ENCODE assay signal across 1 cellular context in the genomic region with DNA sequence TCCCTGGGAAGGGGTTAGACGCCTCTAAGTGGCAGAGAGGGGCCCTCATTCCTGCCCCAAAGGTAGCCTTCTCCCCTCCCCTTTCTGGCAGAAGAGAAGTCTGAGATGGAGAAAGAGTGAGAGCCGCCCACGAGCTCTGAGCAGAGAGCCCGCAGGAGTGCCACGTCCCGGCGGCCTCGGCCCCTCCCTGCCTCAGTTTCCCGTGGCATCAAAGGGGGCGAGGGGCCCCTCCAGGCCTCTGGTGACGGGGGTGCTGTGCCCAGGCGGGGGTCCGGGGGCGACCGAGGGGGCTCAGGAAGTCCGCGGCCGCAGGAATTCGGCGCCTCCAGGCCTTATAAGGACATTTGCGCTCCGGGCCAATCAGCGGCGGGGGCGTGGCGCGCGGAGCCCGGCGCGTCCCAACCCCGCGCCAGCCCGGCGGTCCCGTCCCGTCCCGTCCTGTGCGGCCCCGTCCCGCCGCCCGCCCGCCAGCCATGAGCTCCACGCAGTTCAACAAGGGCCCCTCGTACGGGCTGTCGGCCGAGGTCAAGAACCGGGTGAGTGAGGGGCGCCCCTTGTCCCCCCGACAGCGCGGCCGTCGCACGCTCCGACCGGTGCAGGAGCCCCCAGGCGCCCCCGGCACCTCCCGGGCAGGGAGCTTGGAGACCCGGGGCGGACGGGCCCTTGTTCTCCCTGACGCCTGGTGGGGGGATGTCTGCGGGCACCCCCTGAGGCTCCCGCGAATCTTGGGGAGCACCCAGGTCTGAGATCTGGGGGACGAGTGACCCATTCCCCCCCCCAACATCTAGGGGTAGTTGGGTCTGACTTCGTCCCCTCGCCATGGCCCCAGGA.
TF ChIP-seq lines count a peak whose summit lies in the region.

A gene (plus strand): TSS at position 420 of the 831 bp plus-strand sequence. CDS start 54 bp downstream, at position 474.

TF ChIP-seq in HepG2, 621 proteins besides CTCF, POLR2A, EP300 and RAD21 (continued from another document and continues in another):
- TF ChIP-seq ZNF234 (CRISPR knock-in tag; conservative IDR thresholded peaks at IDR 0.05) (no peak), ETV5 (CRISPR knock-in tag; IDR thresholded peaks at IDR 0.05; ENCODE audit: borderline replicate concordance) (peak; percentile 21; the same call in 1 of the 2 replicates), ATM (IDR thresholded peaks at IDR 0.05; ENCODE audit: borderline replicate concordance) (no peak), MTF2 (CRISPR knock-in tag; IDR thresholded peaks at IDR 0.05; ENCODE audit: borderline replicate concordance) (no peak), SALL2 (CRISPR knock-in tag; IDR thresholded peaks at IDR 0.05) (0 out of 2 replicates have a peak, but pooled peaks have one; percentile 33), BORCS8-MEF2B (CRISPR knock-in tag; IDR thresholded peaks at IDR 0.05) (no peak), PHB2 (IDR thresholded peaks at IDR 0.05; ENCODE audit: partially characterized antibody) (no peak), ZNF451 (CRISPR knock-in tag; IDR thresholded peaks at IDR 0.05) (no peak), ZNF282 (IDR thresholded peaks at IDR 0.05; ENCODE audit: partially characterized antibody) (no peak), LCORL (IDR thresholded peaks at IDR 0.05) (no peak), LCORL (CRISPR knock-in tag; IDR thresholded peaks at IDR 0.05) (no peak), ZNF782 (CRISPR knock-in tag; IDR thresholded peaks at IDR 0.05; ENCODE audit: borderline replicate concordance) (peak; percentile 9; the same call in 1 of the 2 replicates), ZNF501 (CRISPR knock-in tag; IDR thresholded peaks at IDR 0.05) (0 out of 2 replicates have a peak, but pooled peaks have one; percentile 52), HNRNPLL (IDR thresholded peaks at IDR 0.05; ENCODE audit: low read depth, low read length, poor library complexity, severe bottlenecking) (peak; percentile 51), SNAI1 (CRISPR knock-in tag; IDR thresholded peaks at IDR 0.05; ENCODE audit: borderline replicate concordance) (0 out of 2 replicates have a peak, but pooled peaks have one; percentile 29), ZMYM3 (CRISPR knock-in tag; IDR thresholded peaks at IDR 0.05) (no peak), TP53 (CRISPR knock-in tag; conservative IDR thresholded peaks at IDR 0.05) (no peak), TAF15 (IDR thresholded peaks at IDR 0.05; ENCODE audit: low read depth, low read length, poor library complexity, severe bottlenecking) (no peak), FOXO1 (CRISPR knock-in tag; IDR thresholded peaks at IDR 0.05) (no peak), TOPORS (CRISPR knock-in tag; IDR thresholded peaks at IDR 0.05) (0 out of 2 replicates have a peak, but pooled peaks have one; percentile 65), GATAD2A (CRISPR knock-in tag; IDR thresholded peaks at IDR 0.05) (no peak; the same call in 1 of the 2 replicates), JUN (CRISPR knock-in tag; IDR thresholded peaks at IDR 0.05) (no peak), HIVEP1 (CRISPR knock-in tag; IDR thresholded peaks at IDR 0.05) (peak; percentile 32; the same call in 1 of the 2 replicates), SMAD9 (CRISPR knock-in tag; IDR thresholded peaks at IDR 0.05) (no peak)
- TF ChIP-seq, protein P1, sequence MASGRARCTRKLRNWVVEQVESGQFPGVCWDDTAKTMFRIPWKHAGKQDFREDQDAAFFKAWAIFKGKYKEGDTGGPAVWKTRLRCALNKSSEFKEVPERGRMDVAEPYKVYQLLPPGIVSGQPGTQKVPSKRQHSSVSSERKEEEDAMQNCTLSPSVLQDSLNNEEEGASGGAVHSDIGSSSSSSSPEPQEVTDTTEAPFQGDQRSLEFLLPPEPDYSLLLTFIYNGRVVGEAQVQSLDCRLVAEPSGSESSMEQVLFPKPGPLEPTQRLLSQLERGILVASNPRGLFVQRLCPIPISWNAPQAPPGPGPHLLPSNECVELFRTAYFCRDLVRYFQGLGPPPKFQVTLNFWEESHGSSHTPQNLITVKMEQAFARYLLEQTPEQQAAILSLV (CRISPR knock-in tag; IDR thresholded peaks at IDR 0.05; ENCODE audit: borderline replicate concordance), result no peak
- TF ChIP-seq, protein P2, sequence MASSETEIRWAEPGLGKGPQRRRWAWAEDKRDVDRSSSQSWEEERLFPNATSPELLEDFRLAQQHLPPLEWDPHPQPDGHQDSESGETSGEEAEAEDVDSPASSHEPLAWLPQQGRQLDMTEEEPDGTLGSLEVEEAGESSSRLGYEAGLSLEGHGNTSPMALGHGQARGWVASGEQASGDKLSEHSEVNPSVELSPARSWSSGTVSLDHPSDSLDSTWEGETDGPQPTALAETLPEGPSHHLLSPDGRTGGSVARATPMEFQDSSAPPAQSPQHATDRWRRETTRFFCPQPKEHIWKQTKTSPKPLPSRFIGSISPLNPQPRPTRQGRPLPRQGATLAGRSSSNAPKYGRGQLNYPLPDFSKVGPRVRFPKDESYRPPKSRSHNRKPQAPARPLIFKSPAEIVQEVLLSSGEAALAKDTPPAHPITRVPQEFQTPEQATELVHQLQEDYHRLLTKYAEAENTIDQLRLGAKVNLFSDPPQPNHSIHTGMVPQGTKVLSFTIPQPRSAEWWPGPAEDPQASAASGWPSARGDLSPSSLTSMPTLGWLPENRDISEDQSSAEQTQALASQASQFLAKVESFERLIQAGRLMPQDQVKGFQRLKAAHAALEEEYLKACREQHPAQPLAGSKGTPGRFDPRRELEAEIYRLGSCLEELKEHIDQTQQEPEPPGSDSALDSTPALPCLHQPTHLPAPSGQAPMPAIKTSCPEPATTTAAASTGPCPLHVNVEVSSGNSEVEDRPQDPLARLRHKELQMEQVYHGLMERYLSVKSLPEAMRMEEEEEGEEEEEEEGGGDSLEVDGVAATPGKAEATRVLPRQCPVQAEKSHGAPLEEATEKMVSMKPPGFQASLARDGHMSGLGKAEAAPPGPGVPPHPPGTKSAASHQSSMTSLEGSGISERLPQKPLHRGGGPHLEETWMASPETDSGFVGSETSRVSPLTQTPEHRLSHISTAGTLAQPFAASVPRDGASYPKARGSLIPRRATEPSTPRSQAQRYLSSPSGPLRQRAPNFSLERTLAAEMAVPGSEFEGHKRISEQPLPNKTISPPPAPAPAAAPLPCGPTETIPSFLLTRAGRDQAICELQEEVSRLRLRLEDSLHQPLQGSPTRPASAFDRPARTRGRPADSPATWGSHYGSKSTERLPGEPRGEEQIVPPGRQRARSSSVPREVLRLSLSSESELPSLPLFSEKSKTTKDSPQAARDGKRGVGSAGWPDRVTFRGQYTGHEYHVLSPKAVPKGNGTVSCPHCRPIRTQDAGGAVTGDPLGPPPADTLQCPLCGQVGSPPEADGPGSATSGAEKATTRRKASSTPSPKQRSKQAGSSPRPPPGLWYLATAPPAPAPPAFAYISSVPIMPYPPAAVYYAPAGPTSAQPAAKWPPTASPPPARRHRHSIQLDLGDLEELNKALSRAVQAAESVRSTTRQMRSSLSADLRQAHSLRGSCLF (CRISPR knock-in tag; IDR thresholded peaks at IDR 0.05; ENCODE audit: borderline replicate concordance), result no peak
- TF ChIP-seq, protein P3, sequence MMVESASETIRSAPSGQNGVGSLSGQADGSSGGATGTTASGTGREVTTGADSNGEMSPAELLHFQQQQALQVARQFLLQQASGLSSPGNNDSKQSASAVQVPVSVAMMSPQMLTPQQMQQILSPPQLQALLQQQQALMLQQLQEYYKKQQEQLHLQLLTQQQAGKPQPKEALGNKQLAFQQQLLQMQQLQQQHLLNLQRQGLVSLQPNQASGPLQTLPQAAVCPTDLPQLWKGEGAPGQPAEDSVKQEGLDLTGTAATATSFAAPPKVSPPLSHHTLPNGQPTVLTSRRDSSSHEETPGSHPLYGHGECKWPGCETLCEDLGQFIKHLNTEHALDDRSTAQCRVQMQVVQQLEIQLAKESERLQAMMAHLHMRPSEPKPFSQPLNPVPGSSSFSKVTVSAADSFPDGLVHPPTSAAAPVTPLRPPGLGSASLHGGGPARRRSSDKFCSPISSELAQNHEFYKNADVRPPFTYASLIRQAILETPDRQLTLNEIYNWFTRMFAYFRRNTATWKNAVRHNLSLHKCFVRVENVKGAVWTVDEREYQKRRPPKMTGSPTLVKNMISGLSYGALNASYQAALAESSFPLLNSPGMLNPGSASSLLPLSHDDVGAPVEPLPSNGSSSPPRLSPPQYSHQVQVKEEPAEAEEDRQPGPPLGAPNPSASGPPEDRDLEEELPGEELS (CRISPR knock-in tag; IDR thresholded peaks at IDR 0.05), result no peak
- TF ChIP-seq, protein P4, sequence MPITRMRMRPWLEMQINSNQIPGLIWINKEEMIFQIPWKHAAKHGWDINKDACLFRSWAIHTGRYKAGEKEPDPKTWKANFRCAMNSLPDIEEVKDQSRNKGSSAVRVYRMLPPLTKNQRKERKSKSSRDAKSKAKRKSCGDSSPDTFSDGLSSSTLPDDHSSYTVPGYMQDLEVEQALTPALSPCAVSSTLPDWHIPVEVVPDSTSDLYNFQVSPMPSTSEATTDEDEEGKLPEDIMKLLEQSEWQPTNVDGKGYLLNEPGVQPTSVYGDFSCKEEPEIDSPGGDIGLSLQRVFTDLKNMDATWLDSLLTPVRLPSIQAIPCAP (CRISPR knock-in tag; IDR thresholded peaks at IDR 0.05; ENCODE audit: low read depth), result no peak
- TF ChIP-seq, protein P5, sequence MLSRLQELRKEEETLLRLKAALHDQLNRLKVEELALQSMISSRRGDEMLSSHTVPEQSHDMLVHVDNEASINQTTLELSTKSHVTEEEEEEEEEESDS (CRISPR knock-in tag; IDR thresholded peaks at IDR 0.05; ENCODE audit: borderline replicate concordance), result no peak
- TF ChIP-seq, protein P6, sequence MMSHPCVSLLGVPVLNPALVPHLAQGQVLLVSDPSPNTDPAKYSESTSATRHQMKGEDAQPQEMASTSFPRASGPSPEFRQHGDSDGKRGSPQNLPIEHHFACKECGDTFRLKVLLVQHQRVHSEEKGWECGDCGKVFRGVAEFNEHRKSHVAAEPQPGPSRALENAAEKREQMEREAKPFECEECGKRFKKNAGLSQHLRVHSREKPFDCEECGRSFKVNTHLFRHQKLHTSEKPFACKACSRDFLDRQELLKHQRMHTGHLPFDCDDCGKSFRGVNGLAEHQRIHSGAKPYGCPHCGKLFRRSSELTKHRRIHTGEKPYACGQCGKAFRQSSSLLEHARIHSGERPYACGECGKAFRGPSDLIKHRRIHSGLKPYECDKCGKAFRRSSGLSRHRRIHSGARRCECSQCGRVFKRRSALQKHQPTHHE (CRISPR knock-in tag; IDR thresholded peaks at IDR 0.05; ENCODE audit: borderline replicate concordance), result peak; percentile 79; the same call in 1 of the 2 replicates
- TF ChIP-seq, protein P7, sequence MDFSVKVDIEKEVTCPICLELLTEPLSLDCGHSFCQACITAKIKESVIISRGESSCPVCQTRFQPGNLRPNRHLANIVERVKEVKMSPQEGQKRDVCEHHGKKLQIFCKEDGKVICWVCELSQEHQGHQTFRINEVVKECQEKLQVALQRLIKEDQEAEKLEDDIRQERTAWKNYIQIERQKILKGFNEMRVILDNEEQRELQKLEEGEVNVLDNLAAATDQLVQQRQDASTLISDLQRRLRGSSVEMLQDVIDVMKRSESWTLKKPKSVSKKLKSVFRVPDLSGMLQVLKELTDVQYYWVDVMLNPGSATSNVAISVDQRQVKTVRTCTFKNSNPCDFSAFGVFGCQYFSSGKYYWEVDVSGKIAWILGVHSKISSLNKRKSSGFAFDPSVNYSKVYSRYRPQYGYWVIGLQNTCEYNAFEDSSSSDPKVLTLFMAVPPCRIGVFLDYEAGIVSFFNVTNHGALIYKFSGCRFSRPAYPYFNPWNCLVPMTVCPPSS (IDR thresholded peaks at IDR 0.05), result no peak
- TF ChIP-seq, protein P8, sequence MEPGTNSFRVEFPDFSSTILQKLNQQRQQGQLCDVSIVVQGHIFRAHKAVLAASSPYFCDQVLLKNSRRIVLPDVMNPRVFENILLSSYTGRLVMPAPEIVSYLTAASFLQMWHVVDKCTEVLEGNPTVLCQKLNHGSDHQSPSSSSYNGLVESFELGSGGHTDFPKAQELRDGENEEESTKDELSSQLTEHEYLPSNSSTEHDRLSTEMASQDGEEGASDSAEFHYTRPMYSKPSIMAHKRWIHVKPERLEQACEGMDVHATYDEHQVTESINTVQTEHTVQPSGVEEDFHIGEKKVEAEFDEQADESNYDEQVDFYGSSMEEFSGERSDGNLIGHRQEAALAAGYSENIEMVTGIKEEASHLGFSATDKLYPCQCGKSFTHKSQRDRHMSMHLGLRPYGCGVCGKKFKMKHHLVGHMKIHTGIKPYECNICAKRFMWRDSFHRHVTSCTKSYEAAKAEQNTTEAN (CRISPR knock-in tag; conservative IDR thresholded peaks at IDR 0.05), result no peak
- TF ChIP-seq, protein P9, sequence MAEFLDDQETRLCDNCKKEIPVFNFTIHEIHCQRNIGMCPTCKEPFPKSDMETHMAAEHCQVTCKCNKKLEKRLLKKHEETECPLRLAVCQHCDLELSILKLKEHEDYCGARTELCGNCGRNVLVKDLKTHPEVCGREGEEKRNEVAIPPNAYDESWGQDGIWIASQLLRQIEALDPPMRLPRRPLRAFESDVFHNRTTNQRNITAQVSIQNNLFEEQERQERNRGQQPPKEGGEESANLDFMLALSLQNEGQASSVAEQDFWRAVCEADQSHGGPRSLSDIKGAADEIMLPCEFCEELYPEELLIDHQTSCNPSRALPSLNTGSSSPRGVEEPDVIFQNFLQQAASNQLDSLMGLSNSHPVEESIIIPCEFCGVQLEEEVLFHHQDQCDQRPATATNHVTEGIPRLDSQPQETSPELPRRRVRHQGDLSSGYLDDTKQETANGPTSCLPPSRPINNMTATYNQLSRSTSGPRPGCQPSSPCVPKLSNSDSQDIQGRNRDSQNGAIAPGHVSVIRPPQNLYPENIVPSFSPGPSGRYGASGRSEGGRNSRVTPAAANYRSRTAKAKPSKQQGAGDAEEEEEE (CRISPR knock-in tag; IDR thresholded peaks at IDR 0.05; ENCODE audit: borderline replicate concordance), result no peak
- TF ChIP-seq, protein P10, sequence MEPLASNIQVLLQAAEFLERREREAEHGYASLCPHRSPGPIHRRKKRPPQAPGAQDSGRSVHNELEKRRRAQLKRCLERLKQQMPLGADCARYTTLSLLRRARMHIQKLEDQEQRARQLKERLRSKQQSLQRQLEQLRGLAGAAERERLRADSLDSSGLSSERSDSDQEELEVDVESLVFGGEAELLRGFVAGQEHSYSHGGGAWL (CRISPR knock-in tag; IDR thresholded peaks at IDR 0.05), result peak; percentile 51
- TF ChIP-seq, protein P11, sequence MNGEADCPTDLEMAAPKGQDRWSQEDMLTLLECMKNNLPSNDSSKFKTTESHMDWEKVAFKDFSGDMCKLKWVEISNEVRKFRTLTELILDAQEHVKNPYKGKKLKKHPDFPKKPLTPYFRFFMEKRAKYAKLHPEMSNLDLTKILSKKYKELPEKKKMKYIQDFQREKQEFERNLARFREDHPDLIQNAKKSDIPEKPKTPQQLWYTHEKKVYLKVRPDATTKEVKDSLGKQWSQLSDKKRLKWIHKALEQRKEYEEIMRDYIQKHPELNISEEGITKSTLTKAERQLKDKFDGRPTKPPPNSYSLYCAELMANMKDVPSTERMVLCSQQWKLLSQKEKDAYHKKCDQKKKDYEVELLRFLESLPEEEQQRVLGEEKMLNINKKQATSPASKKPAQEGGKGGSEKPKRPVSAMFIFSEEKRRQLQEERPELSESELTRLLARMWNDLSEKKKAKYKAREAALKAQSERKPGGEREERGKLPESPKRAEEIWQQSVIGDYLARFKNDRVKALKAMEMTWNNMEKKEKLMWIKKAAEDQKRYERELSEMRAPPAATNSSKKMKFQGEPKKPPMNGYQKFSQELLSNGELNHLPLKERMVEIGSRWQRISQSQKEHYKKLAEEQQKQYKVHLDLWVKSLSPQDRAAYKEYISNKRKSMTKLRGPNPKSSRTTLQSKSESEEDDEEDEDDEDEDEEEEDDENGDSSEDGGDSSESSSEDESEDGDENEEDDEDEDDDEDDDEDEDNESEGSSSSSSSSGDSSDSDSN (CRISPR knock-in tag; IDR thresholded peaks at IDR 0.05), result peak; percentile 56; the same call in 1 of the 2 replicates
- TF ChIP-seq, protein P12, sequence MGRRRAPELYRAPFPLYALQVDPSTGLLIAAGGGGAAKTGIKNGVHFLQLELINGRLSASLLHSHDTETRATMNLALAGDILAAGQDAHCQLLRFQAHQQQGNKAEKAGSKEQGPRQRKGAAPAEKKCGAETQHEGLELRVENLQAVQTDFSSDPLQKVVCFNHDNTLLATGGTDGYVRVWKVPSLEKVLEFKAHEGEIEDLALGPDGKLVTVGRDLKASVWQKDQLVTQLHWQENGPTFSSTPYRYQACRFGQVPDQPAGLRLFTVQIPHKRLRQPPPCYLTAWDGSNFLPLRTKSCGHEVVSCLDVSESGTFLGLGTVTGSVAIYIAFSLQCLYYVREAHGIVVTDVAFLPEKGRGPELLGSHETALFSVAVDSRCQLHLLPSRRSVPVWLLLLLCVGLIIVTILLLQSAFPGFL (CRISPR knock-in tag; IDR thresholded peaks at IDR 0.05), result no peak
